Comparison of ENCODE assay signal across 8 cellular contexts in genomic region chr17:42276609-42277341, GRCh38. TPM values are rescaled to one million over a fixed set of nuclear protein-coding genes. Genes with fewer than 3 reads are reported as not detected.
DNase-seq lines count a peak whose midpoint lies in the region; ATAC-seq and TF ChIP-seq lines count a peak whose summit lies in the region.

No MANE protein-coding gene starts in this region.

- H3K9me3 ChIP-seq in thymus (ENCODE audit: control insufficient read depth), result no peaks in the 10 kb centered on the region

- TF ChIP-seq CTCF in VCaP (conservative IDR thresholded peaks at IDR 0.05) (no peak), epithelial cell of esophagus (IDR thresholded peaks at IDR 0.05; ENCODE audit: insufficient read depth, low read depth, low read length, missing control alignments) (no peak)

- H2AFZ ChIP-seq in ACC112 (ENCODE audit: low read length, unreplicated experiment), result peak overlapping the region; percentile 70

- H3K27ac ChIP-seq in ACC112 (ENCODE audit: low read depth, low read length) (no peak overlapping the region), VCaP (peak overlapping the region; percentile 77), thymus (ENCODE audit: low read depth) (peak overlapping the region; percentile 92)

- H3K4me1 ChIP-seq in ACC112 (ENCODE audit: control insufficient read depth, insufficient read depth, low read length, unreplicated experiment) (peaks cover 11% of the 10 kb centered on the region), thymus (ENCODE audit: control insufficient read depth, insufficient read depth, low read length) (peaks cover 14% of the 10 kb centered on the region)

- H3K79me2 ChIP-seq in ACC112 (ENCODE audit: control insufficient read depth, insufficient read depth, low read length, unreplicated experiment), result peaks cover 38% of the 10 kb centered on the region

- H3K27me3 ChIP-seq in ACC112 (ENCODE audit: insufficient read depth, low read length) (no peaks in the 10 kb centered on the region), thymus (ENCODE audit: control insufficient read depth, insufficient read depth) (no peaks in the 10 kb centered on the region)

- in situ Hi-C loops in KBM-7 (cut with MboI; ENCODE audit: low pct_unique_long_range_greater_than_20kb, low sequenced_read_pairs), result no loop called here

- WGBS in thymus, result 5% methylated on average over 44 of the region's 44 CpGs

- peak; percentile 32 for ATAC-seq in GM18907 (IDR thresholded peaks at IDR 0.05; ENCODE audit: unreplicated experiment)
- ATAC-seq in GM18520 (IDR thresholded peaks at IDR 0.05; ENCODE audit: unreplicated experiment), result no peak

- DNase-seq in KBM-7, result peak; percentile 65
- peak; percentile 54 for DNase-seq in epithelial cell of esophagus (ENCODE audit: low read depth)
- DNase-seq in midbrain (lab: John Stamatoyannopoulos, UW), result peak; percentile 33

- no peaks in the 10 kb centered on the region for H3K36me3 ChIP-seq in ACC112 (ENCODE audit: insufficient read depth, low read length)
- H3K36me3 ChIP-seq in thymus (ENCODE audit: control insufficient read depth, insufficient read depth), result no peaks in the 10 kb centered on the region

- H3K4me3 ChIP-seq in ACC112 (ENCODE audit: low read depth, low read length) (peak overlapping the region; percentile 98), epithelial cell of esophagus (ENCODE audit: low read length) (peak overlapping the region; percentile 52), thymus (ENCODE audit: low read length) (peak overlapping the region; percentile 97)

RNA-seq across cellular contexts. Expression of gene STAT5B, which starts 0.6 kb away (rescaled TPM):
- 51.6 TPM for polyA plus RNA-seq in thymus

RNA-seq across cellular contexts. Expression of gene STAT5A, which starts 11.5 kb away (rescaled TPM):
- polyA plus RNA-seq in thymus, result 37.6 TPM
